8 cellular contexts compared by ENCODE assay signal in the genomic region with DNA sequence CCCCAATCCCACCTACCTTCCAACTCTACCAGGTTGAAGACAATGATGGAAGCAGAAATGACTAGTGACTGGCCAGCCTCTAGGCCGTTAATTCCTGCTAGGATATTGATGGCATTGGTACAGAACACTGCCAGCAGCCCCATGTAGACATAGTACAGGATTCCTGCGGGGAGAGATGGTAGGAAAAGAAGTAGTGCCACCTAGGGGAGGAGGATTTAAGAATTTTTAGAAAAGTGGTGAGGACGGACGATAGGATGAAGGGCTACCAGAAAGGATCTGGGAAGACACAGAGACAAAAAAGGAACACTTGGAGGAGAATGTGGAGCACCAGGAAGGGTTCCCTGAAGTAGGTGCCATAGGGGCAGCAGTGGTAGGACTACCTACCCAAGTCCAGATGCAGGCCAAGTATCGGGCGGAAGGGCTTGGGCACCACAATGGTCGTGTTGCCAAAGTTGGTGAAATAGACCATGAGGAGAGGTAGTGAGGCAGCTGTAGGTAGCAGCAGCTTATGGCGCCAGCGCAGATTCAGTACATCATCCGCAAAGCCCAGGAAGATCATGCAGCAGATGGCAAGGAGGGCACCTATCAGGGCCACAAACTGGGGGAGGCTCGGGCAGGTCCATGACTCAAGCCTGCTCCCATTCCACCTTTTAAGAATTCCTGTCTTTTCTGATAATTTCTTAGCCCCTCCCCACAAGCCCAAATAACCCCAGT.
DNase-seq lines count a peak whose midpoint lies in the region; ATAC-seq and TF ChIP-seq lines count a peak whose summit lies in the region.

No MANE protein-coding gene starts in this region.

- H3K4me1 Mint-ChIP-seq in stimulated activated memory B cell treated with anti-CD40 and anti-IgM and Interleukin-4, amounts not matched to agents 10 μg/mL and 1 μg/mL and 100 μg/mL, for 72 hours = peaks cover 41% of the 10 kb centered on the region

- H3K9me3 Mint-ChIP-seq in stimulated activated memory B cell treated with anti-CD40 and anti-IgM and Interleukin-4, amounts not matched to agents 10 μg/mL and 1 μg/mL and 100 μg/mL, for 72 hours = no peaks in the 10 kb centered on the region

- H3K36me3 Mint-ChIP-seq in stimulated activated memory B cell treated with anti-CD40 and anti-IgM and Interleukin-4, amounts not matched to agents 10 μg/mL and 1 μg/mL and 100 μg/mL, for 72 hours = peaks cover 31% of the 10 kb centered on the region

- no peaks in the 10 kb centered on the region for H3K27me3 Mint-ChIP-seq in stimulated activated memory B cell treated with anti-CD40 and anti-IgM and Interleukin-4, amounts not matched to agents 10 μg/mL and 1 μg/mL and 100 μg/mL, for 72 hours

- H3K36me3 ChIP-seq in KMS-11 (ENCODE audit: insufficient read depth) = no peaks in the 10 kb centered on the region

- peak overlapping the region; percentile 94 for H3K4me2 ChIP-seq in KMS-11

- no peak overlapping the region for H3K4me3 ChIP-seq in KMS-11 (IDR thresholded peaks at IDR 0.05; ENCODE audit: insufficient read depth, low read depth, low read length)

- no peaks in the 10 kb centered on the region for H3K27me3 ChIP-seq in KMS-11 (ENCODE audit: insufficient read depth, low read depth)

- DNase-seq in NCI-H2107 treated with DMSO at 0.1 percent for 48 hours (lab: John Stamatoyannopoulos, UW; ENCODE audit: unreplicated experiment) (peak; percentile 49), NCI-H2107 (lab: John Stamatoyannopoulos, UW) (no peak), hepatic stellate cell (ENCODE audit: low spot score) (peak; percentile 51), NCI-H2171 treated with DMSO at 0.1 percent for 48 hours (lab: John Stamatoyannopoulos, UW) (no peak), activated gamma-delta T cell (lab: John Stamatoyannopoulos, UW) (no peak)

- peak overlapping the region; percentile 93 for H3K27ac Mint-ChIP-seq in stimulated activated memory B cell treated with anti-CD40 and anti-IgM and Interleukin-4, amounts not matched to agents 10 μg/mL and 1 μg/mL and 100 μg/mL, for 72 hours

- no peaks in the 10 kb centered on the region for H4K20me1 ChIP-seq in KMS-11 (ENCODE audit: insufficient read depth)

- TF ChIP-seq CTCF in KMS-11 (conservative IDR thresholded peaks at IDR 0.05; ENCODE audit: low read depth, low read length) = peak; percentile 37; the same call in 1 of the 2 replicates
- TF ChIP-seq CTCF in VCaP (conservative IDR thresholded peaks at IDR 0.05) = peak; percentile 83

- peak overlapping the region; percentile 92; the same call in 1 of the 2 replicates for H3K9ac ChIP-seq in KMS-11

- ATAC-seq in stimulated activated memory B cell treated with anti-CD40 and anti-IgM and Interleukin-4, amounts not matched to agents 10 μg/mL and 1 μg/mL and 100 μg/mL, for 72 hours = no peak

- H3K4me1 ChIP-seq in KMS-11 (ENCODE audit: low read depth, poor library complexity, severe bottlenecking) = peaks cover 35% of the 10 kb centered on the region

- H2AFZ ChIP-seq in KMS-11 (ENCODE audit: low read depth) = no peak overlapping the region; the same call in 1 of the 2 replicates

- H3K79me2 ChIP-seq in KMS-11 (ENCODE audit: insufficient read depth, low read depth) = peaks cover 21% of the 10 kb centered on the region; the same call in 1 of the 2 replicates

- H3K27ac ChIP-seq in KMS-11 (no peak overlapping the region; the same call in 1 of the 2 replicates), VCaP (peak overlapping the region; percentile 99)

- H3K4me3 Mint-ChIP-seq in stimulated activated memory B cell treated with anti-CD40 and anti-IgM and Interleukin-4, amounts not matched to agents 10 μg/mL and 1 μg/mL and 100 μg/mL, for 72 hours = peak overlapping the region; percentile 90

Comparison
In these comparisons a context has a peak if more than half of its experiments do, and no peak if none do; other contexts are left out.
1. DNase-seq: peak in NCI-H2107 treated with DMSO at 0.1 percent for 48 hours (single experiment) and hepatic stellate cell (single experiment); none in NCI-H2107 (single experiment), NCI-H2171 treated with DMSO at 0.1 percent for 48 hours (single experiment) and activated gamma-delta T cell (single experiment).